ENCODE assay signal across 4 cellular contexts in the genomic region with DNA sequence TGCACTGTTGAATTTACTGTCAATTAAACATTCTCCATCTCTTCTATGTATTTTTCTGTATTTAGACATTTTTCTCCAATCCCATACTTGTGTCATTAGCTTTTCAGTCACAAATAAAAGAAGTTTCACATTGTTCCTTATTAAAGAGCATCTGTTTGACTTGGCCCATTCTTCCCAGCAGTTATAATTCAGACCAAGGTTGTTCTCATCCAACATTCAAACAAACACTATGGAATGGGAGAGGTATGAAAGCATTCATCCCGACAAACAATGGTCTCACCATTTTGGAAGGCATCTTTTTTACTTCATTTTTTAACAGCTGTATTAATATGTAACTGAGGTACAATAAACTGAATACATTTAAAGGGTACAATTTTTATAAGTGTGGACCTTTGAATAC.
"Had no signal": no experiment of that assay in that cellular context is flagged by ENCODE, and none has a peak within 500 bp of the region (broad histone marks: within the 10 kb centered on the region; RNA-seq: fewer than 3 reads in every experiment).

No MANE protein-coding gene starts in this region.

- ATAC-seq: HepG2, K562 had no signal

- DNase-seq: IMR-90 had no signal

- H3K4me3 ChIP-seq: K562 had no signal

- H3K27ac ChIP-seq: HL-60 had no signal
